Comparison of ENCODE assay signal across 8 cellular contexts in genomic region chr2:69601179-69601612, GRCh38. TPM values are rescaled to one million over a fixed set of nuclear protein-coding genes. Genes with fewer than 3 reads are reported as not detected.
A peak's percentile ranks its signal among the peaks of the same experiment; 100 is the strongest.
DNase-seq lines count a peak whose midpoint lies in the region; ATAC-seq and TF ChIP-seq lines count a peak whose summit lies in the region.

No MANE protein-coding gene starts in this region.

- H3K27ac ChIP-seq in PC-3 (ENCODE audit: low read length) = no peak overlapping the region
- H3K27ac ChIP-seq in coronary artery = peak overlapping the region; percentile 24 to 68
- H3K27ac ChIP-seq in ascending aorta = peak overlapping the region in 1 of 2 donors; percentile 57

- peak; percentile 40 for DNase-seq in COLO829 (ENCODE audit: low spot score)
- peak; percentile 82 for DNase-seq in PC-3
- DNase-seq in coronary artery (ENCODE audit: low spot score) = no peak
- peak; percentile 55 for DNase-seq in myocyte (ENCODE audit: low read depth)
- no peak for DNase-seq in GDM1 (lab: John Stamatoyannopoulos, UW)
- no peak for DNase-seq in ascending aorta (ENCODE audit: low spot score in 2 of 2)

- TF ChIP-seq CTCF in PC-3 (conservative IDR thresholded peaks at IDR 0.05; ENCODE audit: low read depth, low read length) (no peak), coronary artery (IDR thresholded peaks at IDR 0.05) (no peak), ascending aorta (IDR thresholded peaks at IDR 0.05) (no peak)

- H3K4me3 ChIP-seq in PC-3 (ENCODE audit: low read length) (no peak overlapping the region), coronary artery (no peak overlapping the region), ascending aorta (no peak overlapping the region)

- H3K9me3 Mint-ChIP-seq in stimulated activated memory B cell treated with anti-CD40 and anti-IgM and Interleukin-4, amounts not matched to agents 10 μg/mL and 1 μg/mL and 100 μg/mL, for 72 hours = no peaks in the 10 kb centered on the region

- ATAC-seq in PC-3 = peak; percentile 94
- no peak for ATAC-seq in stimulated activated memory B cell treated with anti-CD40 and anti-IgM and Interleukin-4, amounts not matched to agents 10 μg/mL and 1 μg/mL and 100 μg/mL, for 72 hours
- no peak for ATAC-seq in HG02678 (IDR thresholded peaks at IDR 0.05; ENCODE audit: unreplicated experiment)

- H3K4me1 ChIP-seq in PC-3 (ENCODE audit: insufficient read depth, low read length) = peaks cover 13% of the 10 kb centered on the region
- peaks cover 0 to 17% of the 10 kb centered on the region in 2 donors for H3K4me1 ChIP-seq in ascending aorta

- peaks cover 29% of the 10 kb centered on the region for H3K27me3 Mint-ChIP-seq in stimulated activated memory B cell treated with anti-CD40 and anti-IgM and Interleukin-4, amounts not matched to agents 10 μg/mL and 1 μg/mL and 100 μg/mL, for 72 hours

- H3K4me1 Mint-ChIP-seq in stimulated activated memory B cell treated with anti-CD40 and anti-IgM and Interleukin-4, amounts not matched to agents 10 μg/mL and 1 μg/mL and 100 μg/mL, for 72 hours = no peaks in the 10 kb centered on the region

- intact Hi-C loops in PC-3 (cut with micrococcal nuclease) = no loop called here
- intact Hi-C loops in ascending aorta (cut with DNase I) = loop anchor here (5.0 kb wide), 1 partner anchor 41 kb away; the partner anchor contains the start of gene AAK1

- H3K27ac Mint-ChIP-seq in stimulated activated memory B cell treated with anti-CD40 and anti-IgM and Interleukin-4, amounts not matched to agents 10 μg/mL and 1 μg/mL and 100 μg/mL, for 72 hours = no peak overlapping the region

- peaks cover 11% of the 10 kb centered on the region for H3K36me3 Mint-ChIP-seq in stimulated activated memory B cell treated with anti-CD40 and anti-IgM and Interleukin-4, amounts not matched to agents 10 μg/mL and 1 μg/mL and 100 μg/mL, for 72 hours

- no peaks in the 10 kb centered on the region for H3K36me3 ChIP-seq in PC-3 (ENCODE audit: low read depth, low read length)
- H3K36me3 ChIP-seq in ascending aorta = no peaks in the 10 kb centered on the region

- H3F3A ChIP-seq in PC-3 (ENCODE audit: low read length, unreplicated experiment) = no peaks in the 10 kb centered on the region

- no peaks in the 10 kb centered on the region for H3K9me2 ChIP-seq in PC-3 (replicated peaks; ENCODE audit: low read length)

- no peaks in the 10 kb centered on the region for H3K9me3 ChIP-seq in PC-3 (ENCODE audit: low read length)
- H3K9me3 ChIP-seq in ascending aorta = no peaks in the 10 kb centered on the region

- no peak overlapping the region for H2AFZ ChIP-seq in PC-3 (ENCODE audit: low read length)

- POLR2A ChIA-PET in PC-3 (lab: Charles Lee; ENCODE audit: unreplicated experiment) = no interaction called here

- no peaks in the 10 kb centered on the region for H3K27me3 ChIP-seq in PC-3 (ENCODE audit: low read length)
- H3K27me3 ChIP-seq in ascending aorta = no peaks in the 10 kb centered on the region

- no peak overlapping the region for H3K4me3 Mint-ChIP-seq in stimulated activated memory B cell treated with anti-CD40 and anti-IgM and Interleukin-4, amounts not matched to agents 10 μg/mL and 1 μg/mL and 100 μg/mL, for 72 hours

- CTCF ChIA-PET in PC-3 (lab: Charles Lee) = no interaction called here

- no peaks in the 10 kb centered on the region for H4K20me1 ChIP-seq in PC-3 (ENCODE audit: low read length)

- BruUV-seq in PC-3 (replicated peaks; lab: Mats Ljungman, UMichigan) = no TSS peak

- peak overlapping the region; percentile 8; the same call in 1 of the 2 replicates for H3K4me2 ChIP-seq in PC-3 (ENCODE audit: low read length)

- no peak overlapping the region for H3K9ac ChIP-seq in PC-3 (ENCODE audit: low read length)

- peaks cover 52% of the 10 kb centered on the region for H3K79me2 ChIP-seq in PC-3 (ENCODE audit: low read length)

RNA-seq across cellular contexts. Expression of gene AAK1, which starts 42.3 kb away (rescaled TPM):
- total RNA-seq in PC-3 (2014; rRNA removed) (46.8 and 47.9 TPM in 2 replicates), myocyte (28.3 and 39.0 TPM in 2 replicates), ascending aorta (53.4 TPM)
- polyA plus RNA-seq in myocyte (2012) = 27.0 TPM

Comparison
In these comparisons a context has a peak if more than half of its experiments do, and no peak if none do; other contexts are left out.
1. DNase-seq: peak in COLO829 (single experiment), PC-3 (single experiment) and myocyte (single experiment); none in coronary artery (single experiment), GDM1 (single experiment) and ascending aorta (0 of 2).